In the genomic region with DNA sequence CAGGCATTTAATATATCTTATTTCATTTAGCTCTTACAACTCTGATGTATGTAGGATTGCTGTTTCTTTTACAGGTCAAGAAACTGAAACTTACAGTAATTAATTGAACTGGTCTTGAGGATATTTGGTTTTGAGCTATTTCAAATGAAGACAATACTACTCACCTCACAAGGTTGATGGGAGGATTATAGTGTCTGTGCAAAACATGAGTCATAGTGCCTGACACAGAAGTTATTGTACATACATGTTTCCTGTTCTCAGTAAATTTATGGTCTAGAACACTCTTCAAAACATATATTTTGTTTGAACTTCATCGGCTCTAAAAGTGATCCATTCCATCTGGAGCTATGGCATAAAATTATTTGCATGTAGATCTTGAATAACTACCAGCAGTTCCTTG, we compare ENCODE assay signal across 24 cellular contexts.
A peak's percentile ranks its signal among the peaks of the same experiment; 100 is the strongest.
DNase-seq lines count a peak whose midpoint lies in the region; ATAC-seq and TF ChIP-seq lines count a peak whose summit lies in the region.
"Had no signal": no experiment of that assay in that cellular context is flagged by ENCODE, and none has a peak within 500 bp of the region (broad histone marks: within the 10 kb centered on the region; RNA-seq: fewer than 3 reads in every experiment).

No MANE protein-coding gene starts in this region.

- DNase-seq in DMS153 (lab: John Stamatoyannopoulos, UW) (peak; percentile 2), DMS153 treated with DMSO at 0.1 percent for 48 hours (lab: John Stamatoyannopoulos, UW; ENCODE audit: unreplicated experiment) (no peak), SW480 (ENCODE audit: low spot score) (peak; percentile 7), epithelial cell of prostate (ENCODE audit: low read depth, low spot score) (peak; percentile 65), left ventricle myocardium superior (no peak), GDM1 (lab: John Stamatoyannopoulos, UW) (no peak), thyroid gland (no peak)
- DNase-seq in stimulated activated naive B cell treated with anti-CD40 and anti-IgM and Interleukin-4, amounts not matched to agents 10 μg/mL and 1 μg/mL and 100 μg/mL, for 72 hours: no peak
- DNase-seq: activated CD4-positive, alpha-beta memory T cell treated with anti-CD3 and anti-CD28 coated beads for 36 hours; activated naive CD4-positive, alpha-beta T cell treated with anti-CD3 and anti-CD28 coated beads, Interleukin-2, amount 50 U/mL, for 16 hours; activated T-cell treated with anti-CD3 and anti-CD28 coated beads, Interleukin-2, amount 50 U/mL, for 24 hours; aorta; BE2C; effector memory CD8-positive, alpha-beta T cell; GF-D8; KBM-7; NCI-H1092; NCI-H2029; stimulated activated CD4-positive, alpha-beta T cell treated with anti-CD3 and anti-CD28 coated beads, Interleukin-4, amount 100 ng/mL, for 4 hours; stomach had no signal

- no peaks in the 10 kb centered on the region for H3K36me3 ChIP-seq in thyroid gland
- H3K36me3 ChIP-seq: BE2C, SJSA1, stomach, upper lobe of left lung had no signal

- H3K4me1 ChIP-seq in thyroid gland: no peaks in the 10 kb centered on the region
- H3K4me1 ChIP-seq: BE2C, SJSA1, stomach had no signal

- no peak overlapping the region for H3K4me3 ChIP-seq in thyroid gland (replicated peaks in 1 of 3)
- H3K4me3 ChIP-seq: SJSA1, stomach, upper lobe of left lung had no signal

- intact Hi-C loops in left ventricle myocardium superior (cut with micrococcal nuclease): no loop called here
- intact Hi-C loops in thyroid gland (cut with DNase I): no loop called here

- H3K36me3 Mint-ChIP-seq in stimulated activated naive B cell treated with anti-CD40 and anti-IgM and Interleukin-4, amounts not matched to agents 10 μg/mL and 1 μg/mL and 100 μg/mL, for 72 hours: no peaks in the 10 kb centered on the region
- H3K36me3 Mint-ChIP-seq: activated CD4-positive, alpha-beta memory T cell treated with anti-CD3 and anti-CD28 coated beads for 36 hours had no signal

- H3K4me1 Mint-ChIP-seq in stimulated activated naive B cell treated with anti-CD40 and anti-IgM and Interleukin-4, amounts not matched to agents 10 μg/mL and 1 μg/mL and 100 μg/mL, for 72 hours: peaks cover 2 to 10% of the 10 kb centered on the region in 2 donors

- H3K27ac ChIP-seq in epithelial cell of prostate (peak overlapping the region; percentile 46), thyroid gland (no peak overlapping the region)
- H3K27ac ChIP-seq: 22Rv1, SJSA1, stomach, upper lobe of left lung, VCaP had no signal

- H3K9me3 ChIP-seq in thyroid gland: no peaks in the 10 kb centered on the region
- H3K9me3 ChIP-seq: BE2C, SJSA1, stomach, upper lobe of left lung had no signal

- H3K27me3 Mint-ChIP-seq in stimulated activated naive B cell treated with anti-CD40 and anti-IgM and Interleukin-4, amounts not matched to agents 10 μg/mL and 1 μg/mL and 100 μg/mL, for 72 hours: peaks cover 5 to 8% of the 10 kb centered on the region in 2 donors

- no peak for TF ChIP-seq CTCF in thyroid gland (IDR thresholded peaks at IDR 0.05)

- WGBS in thyroid gland, 2 donors: 88 to 96% methylated on average over 1 of the region's 1 CpG

- no peak overlapping the region for H3K27ac Mint-ChIP-seq in stimulated activated naive B cell treated with anti-CD40 and anti-IgM and Interleukin-4, amounts not matched to agents 10 μg/mL and 1 μg/mL and 100 μg/mL, for 72 hours
- H3K27ac Mint-ChIP-seq: activated CD4-positive, alpha-beta memory T cell treated with anti-CD3 and anti-CD28 coated beads for 36 hours; activated T-cell treated with anti-CD3 and anti-CD28 coated beads, Interleukin-2, amount 50 U/mL, for 24 hours; effector memory CD8-positive, alpha-beta T cell had no signal

- H3K9me3 Mint-ChIP-seq in stimulated activated naive B cell treated with anti-CD40 and anti-IgM and Interleukin-4, amounts not matched to agents 10 μg/mL and 1 μg/mL and 100 μg/mL, for 72 hours: peaks cover 0 to 5% of the 10 kb centered on the region in 2 donors
- H3K9me3 Mint-ChIP-seq: activated CD4-positive, alpha-beta memory T cell treated with anti-CD3 and anti-CD28 coated beads for 36 hours; activated T-cell treated with anti-CD3 and anti-CD28 coated beads, Interleukin-2, amount 50 U/mL, for 24 hours; effector memory CD8-positive, alpha-beta T cell had no signal

- H3K4me3 Mint-ChIP-seq in stimulated activated naive B cell treated with anti-CD40 and anti-IgM and Interleukin-4, amounts not matched to agents 10 μg/mL and 1 μg/mL and 100 μg/mL, for 72 hours: no peak overlapping the region
- H3K4me3 Mint-ChIP-seq: activated CD4-positive, alpha-beta memory T cell treated with anti-CD3 and anti-CD28 coated beads for 36 hours; activated T-cell treated with anti-CD3 and anti-CD28 coated beads, Interleukin-2, amount 50 U/mL, for 24 hours; effector memory CD8-positive, alpha-beta T cell had no signal

- TF ChIP-seq POLR2A in thyroid gland (IDR thresholded peaks at IDR 0.05): no peak

- no peaks in the 10 kb centered on the region for H3K27me3 ChIP-seq in thyroid gland
- H3K27me3 ChIP-seq: BE2C, upper lobe of left lung had no signal

- ATAC-seq in stimulated activated naive B cell treated with anti-CD40 and anti-IgM and Interleukin-4, amounts not matched to agents 10 μg/mL and 1 μg/mL and 100 μg/mL, for 72 hours (replicated peaks): peak; percentile 61 to 65
- no peak for ATAC-seq in left ventricle myocardium superior
- ATAC-seq: effector memory CD8-positive, alpha-beta T cell had no signal

Comparison
In these comparisons a context has a peak if more than half of its experiments do, and no peak if none do; other contexts are left out.
1. DNase-seq: peak in DMS153 (single experiment), SW480 (single experiment) and epithelial cell of prostate (single experiment); none in DMS153 treated with DMSO at 0.1 percent for 48 hours (single experiment), stimulated activated naive B cell treated with anti-CD40 and anti-IgM and Interleukin-4, amounts not matched to agents 10 μg/mL and 1 μg/mL and 100 μg/mL, for 72 hours (single experiment), left ventricle myocardium superior (single experiment), GDM1 (single experiment) and thyroid gland (0 of 2).